ENCODE assay signal across 20 cellular contexts in the genomic region with DNA sequence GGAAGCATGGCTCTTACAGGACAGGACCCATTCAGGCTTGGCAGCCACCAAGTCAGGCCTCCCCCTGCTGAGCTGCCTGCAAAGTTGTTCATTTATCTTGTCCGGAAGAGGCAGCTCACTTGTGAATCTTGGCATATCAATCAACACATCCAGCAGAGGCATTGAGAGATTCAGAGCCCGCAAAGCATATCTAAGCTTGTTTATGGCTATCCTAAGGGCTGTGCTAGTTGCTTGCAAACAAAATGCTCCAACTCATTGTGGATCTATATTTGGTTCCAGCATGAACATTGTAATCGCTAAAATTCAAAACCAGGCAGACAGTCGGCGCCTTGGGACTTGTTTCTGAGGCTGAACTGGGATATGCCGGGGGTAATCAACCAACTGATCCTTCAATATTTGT.
"Had no signal": no experiment of that assay in that cellular context is flagged by ENCODE, and none has a peak within 500 bp of the region (broad histone marks: within the 10 kb centered on the region; RNA-seq: fewer than 3 reads in every experiment).

No MANE protein-coding gene starts in this region.

- H3K4me1 ChIP-seq: right lobe of liver, tibial nerve, upper lobe of left lung, uterus had no signal

- H3K36me3 ChIP-seq: neural progenitor cell, ovary, right lobe of liver, thoracic aorta, tibial nerve, upper lobe of left lung, uterus had no signal

- H3K27me3 ChIP-seq: neural progenitor cell, ovary, right lobe of liver, tibial nerve, upper lobe of left lung, uterus had no signal

- H3K27ac ChIP-seq: neural progenitor cell, ovary, psoas muscle, right lobe of liver, thoracic aorta, tibial nerve, upper lobe of left lung, uterus had no signal

- H3K4me2 ChIP-seq: neural progenitor cell had no signal

- H3K9me3 ChIP-seq: ovary, psoas muscle, right lobe of liver, thoracic aorta, tibial nerve, upper lobe of left lung, uterus had no signal

- DNase-seq: cortex of kidney; effector memory CD8-positive, alpha-beta T cell; erythroblast; left colon; naive thymus-derived CD4-positive, alpha-beta T cell; nucleus accumbens; ovary; posterior cingulate gyrus; psoas muscle; right lobe of liver; small intestine; stimulated activated CD4-positive, alpha-beta T cell treated with anti-CD3 and anti-CD28 coated beads, Interleukin-15, amount 100 ng/mL, for 24 hours; stimulated activated CD4-positive, alpha-beta T cell treated with anti-CD3 and anti-CD28 coated beads, Interleukin-2, amount 100 ng/mL, for 48 hours; stimulated activated naive B cell treated with anti-CD40 and anti-IgM and Interleukin-4, amounts not matched to agents 10 μg/mL and 1 μg/mL and 100 μg/mL, for 72 hours; upper lobe of left lung; uterus had no signal

- H3K4me3 ChIP-seq: lung, neural progenitor cell, ovary, psoas muscle, right lobe of liver, thoracic aorta, tibial nerve, upper lobe of left lung, uterus had no signal

- H2AFZ ChIP-seq: neural progenitor cell had no signal

- ATAC-seq: effector memory CD8-positive, alpha-beta T cell; left colon; naive thymus-derived CD4-positive, alpha-beta T cell; psoas muscle; right lobe of liver; stimulated activated naive B cell treated with anti-CD40 and anti-IgM and Interleukin-4, amounts not matched to agents 10 μg/mL and 1 μg/mL and 100 μg/mL, for 72 hours had no signal
